Comparison of ENCODE assay signal across 9 cellular contexts in the genomic region with DNA sequence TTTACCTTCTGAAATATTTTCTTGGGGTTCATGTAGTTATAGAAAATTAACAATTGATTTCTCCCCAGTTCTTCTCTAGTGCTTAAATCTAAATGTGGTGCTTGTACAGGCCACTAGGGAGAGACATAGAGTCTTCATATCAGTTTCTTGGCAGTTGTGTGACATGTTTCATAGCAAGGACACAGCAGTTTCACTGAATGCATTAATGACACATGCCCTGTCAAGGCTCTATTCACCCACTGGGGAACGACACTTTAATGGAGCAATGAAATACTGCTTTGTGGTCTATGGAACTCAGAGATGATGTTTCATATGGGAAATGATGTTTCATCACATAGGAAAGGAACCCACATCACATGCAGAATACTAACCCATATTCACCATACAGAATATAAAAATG. TPM values are rescaled to one million over a fixed set of nuclear protein-coding genes. Genes with fewer than 3 reads are reported as not detected.
DNase-seq lines count a peak whose midpoint lies in the region; ATAC-seq and TF ChIP-seq lines count a peak whose summit lies in the region.
"Had no signal": no experiment of that assay in that cellular context is flagged by ENCODE, and none has a peak within 500 bp of the region (broad histone marks: within the 10 kb centered on the region; RNA-seq: fewer than 3 reads in every experiment).

No MANE protein-coding gene starts in this region.

- H3K4me2 ChIP-seq in Karpas-422 (ENCODE audit: low read depth, low read length, poor library complexity, severe bottlenecking): no peak overlapping the region

- H3K36me3 ChIP-seq in Karpas-422 (ENCODE audit: insufficient read depth, low read length): no peaks in the 10 kb centered on the region
- H3K36me3 ChIP-seq in adipocyte (ENCODE audit: control insufficient read depth, insufficient read depth, low read length, severe bottlenecking): no peaks in the 10 kb centered on the region
- no peaks in the 10 kb centered on the region for H3K36me3 ChIP-seq in upper lobe of right lung

- no peak overlapping the region for H2AFZ ChIP-seq in Karpas-422 (ENCODE audit: low read length)

- ATAC-seq in GM21723 (IDR thresholded peaks at IDR 0.05; ENCODE audit: unreplicated experiment): peak; percentile 58
- peak; percentile 66 for ATAC-seq in upper lobe of right lung

- H3K27ac ChIP-seq in Karpas-422 (ENCODE audit: low read length) (no peak overlapping the region), upper lobe of right lung (no peak overlapping the region)

- H3K79me2 ChIP-seq in Karpas-422 (ENCODE audit: low read length): no peaks in the 10 kb centered on the region

- H3K4me1 ChIP-seq in Karpas-422 (ENCODE audit: low read length) (no peaks in the 10 kb centered on the region), adipocyte (ENCODE audit: control insufficient read depth, insufficient read depth, low read length) (peaks cover 58% of the 10 kb centered on the region), upper lobe of right lung (peaks cover 12% of the 10 kb centered on the region)

- peak; percentile 38 for DNase-seq in DMS 273 (lab: John Stamatoyannopoulos, UW; ENCODE audit: unreplicated experiment)
- no peak for DNase-seq in DMS 273 treated with DMSO at 0.1 percent for 48 hours (lab: John Stamatoyannopoulos, UW)
- DNase-seq in Karpas-422: peak; percentile 51
- DNase-seq in adipocyte (ENCODE audit: low read depth): peak; percentile 79
- peak; percentile 29 for DNase-seq in inferior parietal cortex (ENCODE audit: extremely low spot score)
- DNase-seq in upper lobe of right lung: no peak
- no peak for DNase-seq in activated CD4-positive, CD25-positive, alpha-beta regulatory T cell (lab: John Stamatoyannopoulos, UW)
- DNase-seq: activated naive CD8-positive, alpha-beta T cell treated with anti-CD3 and anti-CD28 coated beads, Interleukin-2, amount 10 ng/mL, durations not matched to agents 7 days and 5 days had no signal

- H3K9me2 ChIP-seq in Karpas-422 (replicated peaks; ENCODE audit: insufficient read depth, low read length): no peaks in the 10 kb centered on the region

- intact Hi-C loops in upper lobe of right lung (cut with DNase I): no loop called here

- H3K4me3 ChIP-seq in Karpas-422 (ENCODE audit: low read length) (no peak overlapping the region), adipocyte (ENCODE audit: low read length) (peak overlapping the region; percentile 92), upper lobe of right lung (peak overlapping the region; percentile 66)

- H4K20me1 ChIP-seq in Karpas-422 (ENCODE audit: insufficient read depth, low read depth, low read length): no peaks in the 10 kb centered on the region

- H3K9ac ChIP-seq in Karpas-422 (ENCODE audit: low read length) (no peak overlapping the region), adipocyte (ENCODE audit: low read length) (no peak overlapping the region)

- peak; percentile 69 for TF ChIP-seq CTCF in upper lobe of right lung (IDR thresholded peaks at IDR 0.05)

- no peaks in the 10 kb centered on the region for H3K27me3 ChIP-seq in Karpas-422 (ENCODE audit: low read length)
- no peaks in the 10 kb centered on the region for H3K27me3 ChIP-seq in adipocyte (replicated peaks; ENCODE audit: control insufficient read depth, insufficient read depth, low read length)
- H3K27me3 ChIP-seq in upper lobe of right lung: peaks cover 8% of the 10 kb centered on the region

- no peaks in the 10 kb centered on the region for H3K9me3 ChIP-seq in Karpas-422 (ENCODE audit: low read length)
- no peaks in the 10 kb centered on the region for H3K9me3 ChIP-seq in adipocyte (ENCODE audit: control insufficient read depth, low read length)
- H3K9me3 ChIP-seq in upper lobe of right lung: no peaks in the 10 kb centered on the region

RNA-seq across cellular contexts. Expression of a gene that starts 2.8 kb away (rescaled TPM):
- total RNA-seq in Karpas-422 (2014; rRNA removed; shearing (Covaris generic); ENCODE audit: low replicate concordance): not detected in 2 replicates
- 19.0 TPM for total RNA-seq in upper lobe of right lung
- total RNA-seq: activated naive CD8-positive, alpha-beta T cell treated with anti-CD3 and anti-CD28 coated beads, Interleukin-2, amount 10 ng/mL, durations not matched to agents 7 days and 5 days had no signal

Comparison
In these comparisons a context has a peak if more than half of its experiments do, and no peak if none do; other contexts are left out.
1. DNase-seq: peak in DMS 273 (single experiment), Karpas-422 (single experiment), adipocyte (single experiment) and inferior parietal cortex (single experiment); none in DMS 273 treated with DMSO at 0.1 percent for 48 hours (single experiment), upper lobe of right lung (single experiment) and activated CD4-positive, CD25-positive, alpha-beta regulatory T cell (0 of 4).
2. RNA of a gene that starts 2.8 kb away (total RNA-seq): 19.0 TPM in upper lobe of right lung (single experiment); not detected in Karpas-422; every median in the first group is over 10 times any median in the second.